In the genomic region with DNA sequence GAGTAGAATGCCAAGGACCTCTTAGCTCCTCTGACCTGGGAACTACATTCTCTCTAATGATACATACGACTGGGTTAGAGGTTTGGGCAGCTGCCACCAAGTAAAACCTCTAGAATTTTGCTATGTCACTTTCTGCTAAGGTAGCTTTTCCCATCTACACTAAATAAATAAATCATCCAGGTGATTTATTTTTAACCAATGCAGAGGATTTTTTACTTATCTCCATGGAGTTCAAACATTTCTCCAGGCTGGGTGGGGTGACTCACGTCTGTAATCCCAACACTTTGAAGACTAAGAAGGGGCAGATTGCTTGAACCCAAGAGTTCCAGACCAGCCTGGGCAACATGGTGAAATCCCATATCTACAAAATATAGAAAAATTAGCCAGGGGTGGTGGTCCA, we compare ENCODE assay signal across 35 cellular contexts. TPM values are rescaled to one million over a fixed set of nuclear protein-coding genes. Genes with fewer than 3 reads are reported as not detected.
"Had no signal": no experiment of that assay in that cellular context is flagged by ENCODE, and none has a peak within 500 bp of the region (broad histone marks: within the 10 kb centered on the region; RNA-seq: fewer than 3 reads in every experiment).

No MANE protein-coding gene starts in this region.

- FAIRE-seq: endometrium, islet of Langerhans, keratinocyte had no signal

- H3K4me1 ChIP-seq: esophagus squamous epithelium, gastrocnemius medialis, heart right ventricle, left lung, lower lobe of right lung had no signal

- H3K36me3 Mint-ChIP-seq: mesothelial cell of epicardium; naive B cell; naive thymus-derived CD8-positive, alpha-beta T cell had no signal

- ATAC-seq: effector memory CD8-positive, alpha-beta T cell; esophagus mucosa; gastrocnemius medialis; heart right ventricle; left cardiac atrium; left lung; left ventricle myocardium superior; lower lobe of right lung; mucosa of descending colon; naive thymus-derived CD8-positive, alpha-beta T cell had no signal

- H3K27ac Mint-ChIP-seq: dendritic cell treated with granulocyte-macrophage colony-stimulating factor and Interleukin-4, amounts not matched to agents 40 ng/mL and 50 ng/mL, for 4 days; effector memory CD8-positive, alpha-beta T cell; endodermal cell; mesothelial cell of epicardium had no signal

- H3K9me3 Mint-ChIP-seq: dendritic cell treated with granulocyte-macrophage colony-stimulating factor and Interleukin-4, amounts not matched to agents 40 ng/mL and 50 ng/mL, for 4 days; effector memory CD8-positive, alpha-beta T cell; endodermal cell; naive B cell; naive thymus-derived CD8-positive, alpha-beta T cell had no signal

- H3K9me3 ChIP-seq: esophagus squamous epithelium, gastrocnemius medialis, heart right ventricle, left lung, lower lobe of right lung, mucosa of descending colon had no signal

- H3K4me3 ChIP-seq: esophagus squamous epithelium, gastrocnemius medialis, heart right ventricle, left lung, lower lobe of right lung, mucosa of descending colon had no signal

- H3K4me3 Mint-ChIP-seq: dendritic cell treated with granulocyte-macrophage colony-stimulating factor and Interleukin-4, amounts not matched to agents 40 ng/mL and 50 ng/mL, for 4 days; effector memory CD8-positive, alpha-beta T cell; endodermal cell; mesothelial cell of epicardium; naive thymus-derived CD8-positive, alpha-beta T cell had no signal

- H3K36me3 ChIP-seq: esophagus squamous epithelium, gastrocnemius medialis, heart right ventricle, left lung, lower lobe of right lung had no signal

- H3K27ac ChIP-seq: epithelial cell of prostate, esophagus squamous epithelium, gastrocnemius medialis, heart right ventricle, left lung, lower lobe of right lung had no signal

- DNase-seq: cortex of kidney; effector CD8-positive, alpha-beta T cell; effector memory CD8-positive, alpha-beta T cell; endodermal cell; erythroblast; esophagus squamous epithelium; foreskin fibroblast; foreskin melanocyte; gastrocnemius medialis; glutamatergic neuron; head of caudate nucleus; heart right ventricle; hippocampal formation; left cardiac atrium; left lung; left ventricle myocardium superior; lower lobe of right lung; mesenchymal stem cell; mucosa of descending colon; naive B cell; naive thymus-derived CD8-positive, alpha-beta T cell had no signal

RNA-seq across cellular contexts. Expression of a gene that starts 27.1 kb away (rescaled TPM):
- total RNA-seq: dermis microvascular lymphatic vessel endothelial cell; esophagus mucosa; esophagus squamous epithelium; glomerular endothelial cell; heart right ventricle; kidney epithelial cell; left cardiac atrium; left ventricle myocardium superior; lower leg skin; lung microvascular endothelial cell; myocyte; naive thymus-derived CD8-positive, alpha-beta T cell had no signal
- polyA plus RNA-seq: keratinocyte; naive thymus-derived CD8-positive, alpha-beta T cell had no signal

RNA-seq across cellular contexts. Expression of a gene that starts 45.8 kb away (rescaled TPM):
- total RNA-seq: dermis microvascular lymphatic vessel endothelial cell; endodermal cell; esophagus mucosa; esophagus squamous epithelium; gastrocnemius medialis; glomerular endothelial cell; heart right ventricle; kidney epithelial cell; left cardiac atrium; left ventricle myocardium superior; lower leg skin; lower lobe of right lung; lung microvascular endothelial cell; mesenteric fat pad; mesothelial cell of epicardium; mucosa of descending colon; myocyte; naive thymus-derived CD8-positive, alpha-beta T cell had no signal
- polyA plus RNA-seq: heart right ventricle; keratinocyte; naive thymus-derived CD8-positive, alpha-beta T cell had no signal
